ENCODE assay signal across 1 cellular context in the genomic region with DNA sequence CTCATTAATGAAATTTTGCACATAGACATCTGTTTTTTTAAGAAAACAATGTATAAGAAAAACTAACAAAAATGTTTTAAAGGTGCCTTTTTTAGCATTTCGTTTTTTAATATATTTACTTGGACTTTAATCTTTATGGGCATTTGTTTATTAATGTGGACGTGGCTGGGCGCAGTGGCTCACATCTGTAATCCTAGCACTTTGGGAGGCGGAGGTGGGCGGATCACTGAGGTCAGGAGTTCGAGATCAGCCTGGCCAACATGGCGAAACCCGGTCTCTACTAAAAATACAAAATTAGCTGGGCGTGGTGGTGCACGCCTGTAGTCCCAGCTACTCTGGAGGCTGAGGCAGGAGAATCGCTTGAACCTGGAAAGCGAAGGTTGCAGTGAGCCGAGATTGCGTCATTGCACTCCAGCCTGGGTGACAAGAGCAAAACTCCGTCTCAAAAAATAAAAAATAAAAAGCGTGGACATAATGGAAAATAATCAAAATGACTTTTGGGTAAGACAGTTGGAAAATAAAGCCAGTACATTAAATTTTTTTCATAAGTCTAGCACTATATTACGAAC.
TF ChIP-seq lines count a peak whose summit lies in the region.
"Not testable (repeated sequence)": the region's sequence is repeated elsewhere in the genome, so short reads cannot be mapped to it uniquely, and the experiment has no call there.

No MANE protein-coding gene starts in this region.

TF ChIP-seq in K562, 482 proteins besides CTCF, POLR2A, EP300 and RAD21:
- peak; percentile 41; the same call in 1 of the 2 replicates for TF ChIP-seq EP400 (IDR thresholded peaks at IDR 0.05)
- TF ChIP-seq, protein P1, sequence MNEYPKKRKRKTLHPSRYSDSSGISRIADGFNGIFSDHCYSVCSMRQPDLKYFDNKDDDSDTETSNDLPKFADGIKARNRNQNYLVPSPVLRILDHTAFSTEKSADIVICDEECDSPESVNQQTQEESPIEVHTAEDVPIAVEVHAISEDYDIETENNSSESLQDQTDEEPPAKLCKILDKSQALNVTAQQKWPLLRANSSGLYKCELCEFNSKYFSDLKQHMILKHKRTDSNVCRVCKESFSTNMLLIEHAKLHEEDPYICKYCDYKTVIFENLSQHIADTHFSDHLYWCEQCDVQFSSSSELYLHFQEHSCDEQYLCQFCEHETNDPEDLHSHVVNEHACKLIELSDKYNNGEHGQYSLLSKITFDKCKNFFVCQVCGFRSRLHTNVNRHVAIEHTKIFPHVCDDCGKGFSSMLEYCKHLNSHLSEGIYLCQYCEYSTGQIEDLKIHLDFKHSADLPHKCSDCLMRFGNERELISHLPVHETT (CRISPR knock-in tag; conservative IDR thresholded peaks at IDR 0.05 in 1 of 2, IDR thresholded peaks at IDR 0.05 in 1 of 2): 0 out of 4 replicates have a peak, but pooled peaks of 1 of the 2 experiments have one; percentile 30
- 0 out of 2 replicates have a peak, but pooled peaks have one; percentile 29 for TF ChIP-seq SMARCE1 (IDR thresholded peaks at IDR 0.05)
- TF ChIP-seq TOE1 (IDR thresholded peaks at IDR 0.05; ENCODE audit: borderline replicate concordance): 0 out of 2 replicates have a peak, but pooled peaks have one; percentile 19
- TF ChIP-seq TOE1 (CRISPR knock-in tag; IDR thresholded peaks at IDR 0.05; ENCODE audit: borderline replicate concordance, low read depth); NR2C2 (CRISPR knock-in tag; IDR thresholded peaks at IDR 0.05): not testable (repeated sequence)
- TF ChIP-seq, protein P2, sequence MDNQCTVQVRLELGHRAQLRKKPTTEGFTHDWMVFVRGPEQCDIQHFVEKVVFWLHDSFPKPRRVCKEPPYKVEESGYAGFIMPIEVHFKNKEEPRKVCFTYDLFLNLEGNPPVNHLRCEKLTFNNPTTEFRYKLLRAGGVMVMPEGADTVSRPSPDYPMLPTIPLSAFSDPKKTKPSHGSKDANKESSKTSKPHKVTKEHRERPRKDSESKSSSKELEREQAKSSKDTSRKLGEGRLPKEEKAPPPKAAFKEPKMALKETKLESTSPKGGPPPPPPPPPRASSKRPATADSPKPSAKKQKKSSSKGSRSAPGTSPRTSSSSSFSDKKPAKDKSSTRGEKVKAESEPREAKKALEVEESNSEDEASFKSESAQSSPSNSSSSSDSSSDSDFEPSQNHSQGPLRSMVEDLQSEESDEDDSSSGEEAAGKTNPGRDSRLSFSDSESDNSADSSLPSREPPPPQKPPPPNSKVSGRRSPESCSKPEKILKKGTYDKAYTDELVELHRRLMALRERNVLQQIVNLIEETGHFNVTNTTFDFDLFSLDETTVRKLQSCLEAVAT (IDR thresholded peaks at IDR 0.05): peak in 1 of 2 experiments; percentile 43; a peak in 2 of 4 replicates
- TF ChIP-seq NBN (IDR thresholded peaks at IDR 0.05; ENCODE audit: low read depth): 0 out of 2 replicates have a peak, but pooled peaks have one; percentile 30
- TF ChIP-seq EGR1 (conservative IDR thresholded peaks at IDR 0.05): peak; percentile 68
- peak; percentile 27; the same call in 1 of the 2 replicates for TF ChIP-seq BCOR (IDR thresholded peaks at IDR 0.05)
- peak; percentile 68; the same call in 1 of the 2 replicates for TF ChIP-seq ATF7 (IDR thresholded peaks at IDR 0.05)
- 0 out of 2 replicates have a peak, but pooled peaks have one; percentile 26 for TF ChIP-seq NR2C2 (tag; IDR thresholded peaks at IDR 0.05)
- TF ChIP-seq, protein P3, sequence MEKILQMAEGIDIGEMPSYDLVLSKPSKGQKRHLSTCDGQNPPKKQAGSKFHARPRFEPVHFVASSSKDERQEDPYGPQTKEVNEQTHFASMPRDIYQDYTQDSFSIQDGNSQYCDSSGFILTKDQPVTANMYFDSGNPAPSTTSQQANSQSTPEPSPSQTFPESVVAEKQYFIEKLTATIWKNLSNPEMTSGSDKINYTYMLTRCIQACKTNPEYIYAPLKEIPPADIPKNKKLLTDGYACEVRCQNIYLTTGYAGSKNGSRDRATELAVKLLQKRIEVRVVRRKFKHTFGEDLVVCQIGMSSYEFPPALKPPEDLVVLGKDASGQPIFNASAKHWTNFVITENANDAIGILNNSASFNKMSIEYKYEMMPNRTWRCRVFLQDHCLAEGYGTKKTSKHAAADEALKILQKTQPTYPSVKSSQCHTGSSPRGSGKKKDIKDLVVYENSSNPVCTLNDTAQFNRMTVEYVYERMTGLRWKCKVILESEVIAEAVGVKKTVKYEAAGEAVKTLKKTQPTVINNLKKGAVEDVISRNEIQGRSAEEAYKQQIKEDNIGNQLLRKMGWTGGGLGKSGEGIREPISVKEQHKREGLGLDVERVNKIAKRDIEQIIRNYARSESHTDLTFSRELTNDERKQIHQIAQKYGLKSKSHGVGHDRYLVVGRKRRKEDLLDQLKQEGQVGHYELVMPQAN (IDR thresholded peaks at IDR 0.05; ENCODE audit: borderline replicate concordance): 0 out of 2 replicates have a peak, but pooled peaks have one; percentile 55
- TF ChIP-seq CEBPB (tag; IDR thresholded peaks at IDR 0.05): peak; percentile 93
- TF ChIP-seq SMARCA4 (IDR thresholded peaks at IDR 0.05): 0 out of 2 replicates have a peak, but pooled peaks have one; percentile 11
- 0 out of 2 replicates have a peak, but pooled peaks have one; percentile 44 for TF ChIP-seq ADNP (tag; IDR thresholded peaks at IDR 0.05)
- TF ChIP-seq ARID1B (IDR thresholded peaks at IDR 0.05): peak; percentile 10; the same call in 1 of the 2 replicates
- TF ChIP-seq, protein P4, sequence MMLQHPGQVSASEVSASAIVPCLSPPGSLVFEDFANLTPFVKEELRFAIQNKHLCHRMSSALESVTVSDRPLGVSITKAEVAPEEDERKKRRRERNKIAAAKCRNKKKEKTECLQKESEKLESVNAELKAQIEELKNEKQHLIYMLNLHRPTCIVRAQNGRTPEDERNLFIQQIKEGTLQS (IDR thresholded peaks at IDR 0.05): peak; percentile 95
- TF ChIP-seq, protein P4 (CRISPR knock-in tag; conservative IDR thresholded peaks at IDR 0.05): not testable (repeated sequence)
- peak; percentile 88 for TF ChIP-seq CEBPG (CRISPR knock-in tag; IDR thresholded peaks at IDR 0.05)
- peak; percentile 84 to 94 for TF ChIP-seq CEBPG (tag; conservative IDR thresholded peaks at IDR 0.05 in 1 of 2, IDR thresholded peaks at IDR 0.05 in 1 of 2)
